1 cellular context compared by ENCODE assay signal in genomic region chr16:47028767-47029377, GRCh38.
TF ChIP-seq lines count a peak whose summit lies in the region.

No MANE protein-coding gene starts in this region.

TF ChIP-seq in K562, 482 proteins besides CTCF, POLR2A, EP300 and RAD21 (continued from another document):
- TF ChIP-seq PRDM10 (IDR thresholded peaks at IDR 0.05; ENCODE audit: partially characterized antibody) (no peak), STAT6 (CRISPR knock-in tag; IDR thresholded peaks at IDR 0.05) (no peak), HDAC8 (tag; IDR thresholded peaks at IDR 0.05) (no peak), SUPT5H (IDR thresholded peaks at IDR 0.05) (no peak)
TF ChIP-seq in K562: peak in this region for 1.
